Comparison of ENCODE assay signal across 13 cellular contexts in the genomic region with DNA sequence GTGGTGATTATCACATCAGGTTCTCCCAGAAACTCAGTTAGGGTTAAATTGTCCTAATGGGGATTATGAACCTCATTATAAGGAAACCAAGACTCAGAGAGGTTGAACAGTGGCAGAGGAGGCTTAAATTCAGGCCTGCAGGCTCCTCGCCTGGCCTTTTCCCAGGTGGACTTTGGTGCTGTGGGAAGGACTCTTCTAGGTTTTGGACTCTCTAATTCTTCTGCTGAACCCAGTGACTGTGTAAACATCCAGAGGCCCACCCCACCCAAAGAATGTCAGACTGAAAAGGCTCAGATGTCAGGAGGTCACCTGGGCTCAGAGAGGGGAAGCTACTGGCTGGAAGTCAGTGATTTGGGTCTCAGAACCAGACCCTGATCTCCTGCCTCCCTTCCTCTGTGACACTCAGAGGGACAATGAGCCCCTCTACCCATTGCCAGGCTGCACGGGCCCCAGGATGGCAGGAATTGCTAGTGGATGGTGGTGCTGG. TPM values are rescaled to one million over a fixed set of nuclear protein-coding genes. Genes with fewer than 3 reads are reported as not detected.
A peak's percentile ranks its signal among the peaks of the same experiment; 100 is the strongest.
DNase-seq lines count a peak whose midpoint lies in the region; ATAC-seq and TF ChIP-seq lines count a peak whose summit lies in the region.
"Had no signal": no experiment of that assay in that cellular context is flagged by ENCODE, and none has a peak within 500 bp of the region (broad histone marks: within the 10 kb centered on the region; RNA-seq: fewer than 3 reads in every experiment).

No MANE protein-coding gene starts in this region.

- TF ChIP-seq CTCF in CD4-positive, alpha-beta T cell (IDR thresholded peaks at IDR 0.05), result no peak
- no peak for TF ChIP-seq CTCF in chondrocyte (IDR thresholded peaks at IDR 0.05)
- no peak for TF ChIP-seq CTCF in neural crest cell (conservative IDR thresholded peaks at IDR 0.05)

- H3K27me3 Mint-ChIP-seq in CD4-positive, alpha-beta T cell, result no peaks in the 10 kb centered on the region
- H3K27me3 Mint-ChIP-seq in IgD-negative memory B cell, result no peaks in the 10 kb centered on the region
- no peaks in the 10 kb centered on the region for H3K27me3 Mint-ChIP-seq in chondrocyte (ENCODE audit: low read depth)
- no peaks in the 10 kb centered on the region for H3K27me3 Mint-ChIP-seq in neural crest cell (ENCODE audit: low read depth)

- H3K27ac Mint-ChIP-seq in CD4-positive, alpha-beta T cell, result peak overlapping the region; percentile 40
- peak overlapping the region in 2 of 3 donors; percentile 27 to 45 for H3K27ac Mint-ChIP-seq in IgD-negative memory B cell
- H3K27ac Mint-ChIP-seq in chondrocyte (ENCODE audit: unreplicated experiment), result peak overlapping the region; percentile 68
- no peak overlapping the region for H3K27ac Mint-ChIP-seq in neural crest cell (ENCODE audit: unreplicated experiment)

- H3K4me1 Mint-ChIP-seq in CD4-positive, alpha-beta T cell (ENCODE audit: low read depth), result peaks cover 51% of the 10 kb centered on the region
- H3K4me1 Mint-ChIP-seq in IgD-negative memory B cell (peaks cover 4 to 31% (median 19%) of the 10 kb centered on the region in 3 donors), chondrocyte (ENCODE audit: low read depth) (peaks cover 56% of the 10 kb centered on the region), neural crest cell (peaks cover 45% of the 10 kb centered on the region)

- no peaks in the 10 kb centered on the region for H3K27me3 ChIP-seq in CD4-positive, alpha-beta T cell (ENCODE audit: control insufficient read depth, insufficient read depth, low read length)

- no peak for DNase-seq in CD4-positive, alpha-beta T cell
- DNase-seq in chondrocyte (ENCODE audit: low spot score) (no peak), neural crest cell (ENCODE audit: low read depth, low spot score) (no peak), inferior parietal cortex (ENCODE audit: extremely low spot score) (no peak), activated gamma-delta T cell treated with Interleukin-2 at 50 U/mL for 16 hours (no peak), foreskin melanocyte (no peak)
- DNase-seq: activated T-cell treated with anti-CD3 and anti-CD28 coated beads, Interleukin-2, amount 50 U/mL, for 48 hours; central memory CD4-positive, alpha-beta T cell; RPMI8226; stimulated activated CD4-positive, alpha-beta T cell treated with anti-CD3 and anti-CD28 coated beads, Interleukin-1b, Interleukin-23, amount 100 ng/mL, for 48 hours; stimulated activated naive CD4-positive, alpha-beta T cell had no signal

- H3K36me3 Mint-ChIP-seq in CD4-positive, alpha-beta T cell (ENCODE audit: low read depth), result peaks cover 9% of the 10 kb centered on the region
- H3K36me3 Mint-ChIP-seq in IgD-negative memory B cell (no peaks in the 10 kb centered on the region), chondrocyte (ENCODE audit: low read depth) (peaks cover 4% of the 10 kb centered on the region), neural crest cell (ENCODE audit: low read depth) (no peaks in the 10 kb centered on the region)

- H3K4me3 Mint-ChIP-seq in CD4-positive, alpha-beta T cell, result peak overlapping the region; percentile 97
- H3K4me3 Mint-ChIP-seq in IgD-negative memory B cell (peak overlapping the region; percentile 22 to 100 (median 58)), chondrocyte (ENCODE audit: unreplicated experiment) (peak overlapping the region; percentile 97), neural crest cell (peak overlapping the region; percentile 99)

- H3K9me3 ChIP-seq in CD4-positive, alpha-beta T cell (ENCODE audit: control insufficient read depth, low read length), result no peaks in the 10 kb centered on the region

- POLR2A ChIA-PET in CD4-positive, alpha-beta T cell (lab: Charles Lee), result no interaction called here

- CTCF ChIA-PET in CD4-positive, alpha-beta T cell (lab: Charles Lee), result interaction anchor here (1.9 kb wide), 1 partner anchor 132 kb away, joined by 8 read pairs; no protein-coding TSS in a partner anchor

- H3K9me3 Mint-ChIP-seq in CD4-positive, alpha-beta T cell, result no peaks in the 10 kb centered on the region
- H3K9me3 Mint-ChIP-seq in IgD-negative memory B cell (no peaks in the 10 kb centered on the region), chondrocyte (ENCODE audit: low read depth) (no peaks in the 10 kb centered on the region), neural crest cell (no peaks in the 10 kb centered on the region)

- H3K27ac ChIP-seq in CD4-positive, alpha-beta T cell (ENCODE audit: low read depth, low read length), result no peak overlapping the region

- no peak for ATAC-seq in CD4-positive, alpha-beta T cell (ENCODE audit: poor library complexity)
- no peak for ATAC-seq in GM21737 (IDR thresholded peaks at IDR 0.05; ENCODE audit: unreplicated experiment)

- intact Hi-C loops in CD4-positive, alpha-beta T cell (cut with DNase I, micrococcal nuclease), result loop anchor here (2.0 to 5.0 kb wide), 2 partner anchors 90 to 132 kb away; no protein-coding TSS in a partner anchor

RNA-seq across cellular contexts. Expression of a gene that starts 2.5 kb away (rescaled TPM):
- 10 to 100 TPM; 24.7 to 26.6 TPM for total RNA-seq in CD4-positive, alpha-beta T cell
- 20.4 TPM for polyA plus RNA-seq in IgD-negative memory B cell
- total RNA-seq in chondrocyte, result 84.1 to 122 TPM (median 85.0 TPM) in 3 replicates
- total RNA-seq in neural crest cell, result 56.3 and 59.3 TPM in 2 replicates
